Comparison of ENCODE assay signal across 25 cellular contexts in genomic region chr10:91171485-91171884, GRCh38. TPM values are rescaled to one million over a fixed set of nuclear protein-coding genes. Genes with fewer than 3 reads are reported as not detected.
DNase-seq lines count a peak whose midpoint lies in the region; ATAC-seq and TF ChIP-seq lines count a peak whose summit lies in the region.
"Had no signal": no experiment of that assay in that cellular context is flagged by ENCODE, and none has a peak within 500 bp of the region (broad histone marks: within the 10 kb centered on the region; RNA-seq: fewer than 3 reads in every experiment).

No MANE protein-coding gene starts in this region.

- intact Hi-C loops in activated CD8-positive, alpha-beta T cell treated with anti-CD3 and anti-CD28 coated beads for 36 hours (cut with micrococcal nuclease) = no loop called here
- intact Hi-C loops in CD4-positive, alpha-beta memory T cell (cut with micrococcal nuclease) = no loop called here
- intact Hi-C loops in activated T-helper 1 cell treated with anti-CD3 and anti-CD28 coated beads, Interleukin-12 subunit alpha, Interleukin-12 subunit beta, Interleukin-2, Interleukin-4 antibody, amounts not matched to agents 30 ng/mL and 10 ng/mL and 1 ng/mL, durations not matched to agents 14 hours and 24 hours and 36 hours (cut with micrococcal nuclease) = no loop called here
- intact Hi-C loops in naive thymus-derived CD4-positive, alpha-beta T cell (cut with micrococcal nuclease) = no loop called here

- H3K36me3 Mint-ChIP-seq in activated CD8-positive, alpha-beta T cell treated with anti-CD3 and anti-CD28 coated beads for 36 hours (ENCODE audit: low read depth) = peaks cover 52% of the 10 kb centered on the region
- H3K36me3 Mint-ChIP-seq in activated CD8-positive, alpha-beta T cell treated with anti-CD3 and anti-CD28 coated beads, Interleukin-2, amount 10 ng/mL, durations not matched to agents 7 days and 5 days (ENCODE audit: low read depth) = peaks cover 34% of the 10 kb centered on the region
- H3K36me3 Mint-ChIP-seq in CD4-positive, alpha-beta memory T cell = peaks cover 35 to 43% of the 10 kb centered on the region in 2 donors
- peaks cover 27% of the 10 kb centered on the region for H3K36me3 Mint-ChIP-seq in activated T-helper 1 cell treated with anti-CD3 and anti-CD28 coated beads, Interleukin-12 subunit alpha, Interleukin-12 subunit beta, Interleukin-2, Interleukin-4 antibody, amounts not matched to agents 30 ng/mL and 10 ng/mL and 1 ng/mL, durations not matched to agents 14 hours and 24 hours and 36 hours (ENCODE audit: low read depth)
- peaks cover 23 to 71% (median 62%) of the 10 kb centered on the region in 5 donors for H3K36me3 Mint-ChIP-seq in naive thymus-derived CD4-positive, alpha-beta T cell

- peak overlapping the region; percentile 7 for H3K27ac Mint-ChIP-seq in activated CD8-positive, alpha-beta T cell treated with anti-CD3 and anti-CD28 coated beads for 36 hours
- no peak overlapping the region for H3K27ac Mint-ChIP-seq in activated CD8-positive, alpha-beta T cell treated with anti-CD3 and anti-CD28 coated beads, Interleukin-2, amount 10 ng/mL, durations not matched to agents 7 days and 5 days
- peak overlapping the region in 4 of 7 donors; percentile 3 to 12 (median 10) for H3K27ac Mint-ChIP-seq in CD4-positive, alpha-beta memory T cell
- H3K27ac Mint-ChIP-seq in activated T-helper 1 cell treated with anti-CD3 and anti-CD28 coated beads, Interleukin-12 subunit alpha, Interleukin-12 subunit beta, Interleukin-2, Interleukin-4 antibody, amounts not matched to agents 30 ng/mL and 10 ng/mL and 1 ng/mL, durations not matched to agents 14 hours and 24 hours and 36 hours = peak overlapping the region; percentile 30
- H3K27ac Mint-ChIP-seq in naive thymus-derived CD4-positive, alpha-beta T cell = peak overlapping the region in 7 of 9 donors; percentile 7 to 47 (median 27)
- H3K27ac Mint-ChIP-seq: GM23338 had no signal

- no peak overlapping the region for H3K4me3 ChIP-seq in CD4-positive, alpha-beta memory T cell (ENCODE audit: low read length in 2 of 2)
- no peak overlapping the region for H3K4me3 ChIP-seq in naive thymus-derived CD4-positive, alpha-beta T cell (ENCODE audit: low read length)
- H3K4me3 ChIP-seq: GM23338 had no signal

- TF ChIP-seq CTCF in activated CD8-positive, alpha-beta T cell treated with anti-CD3 and anti-CD28 coated beads for 36 hours (IDR thresholded peaks at IDR 0.05) = no peak

- H3K27ac ChIP-seq in CD4-positive, alpha-beta memory T cell (ENCODE audit: low read depth, low read length) = no peak overlapping the region
- no peak overlapping the region for H3K27ac ChIP-seq in naive thymus-derived CD4-positive, alpha-beta T cell (ENCODE audit: low read depth, low read length)

- CTCF ChIA-PET in activated CD8-positive, alpha-beta T cell treated with anti-CD3 and anti-CD28 coated beads for 36 hours (lab: Charles Lee) = interaction anchor here (1.1 to 2.7 kb wide), 3 partner anchors 14 to 165 kb away, joined by 4 to 8 read pairs (median 5); no protein-coding TSS in a partner anchor
- CTCF ChIA-PET in activated CD8-positive, alpha-beta T cell treated with anti-CD3 and anti-CD28 coated beads, Interleukin-2, amount 10 ng/mL, durations not matched to agents 7 days and 5 days (lab: Charles Lee) = no interaction called here
- CTCF ChIA-PET in CD4-positive, alpha-beta memory T cell (lab: Charles Lee; ENCODE audit: partially characterized antibody) = interaction anchor here (1.3 to 1.6 kb wide), 2 partner anchors 20 to 79 kb away, joined by 3 to 4 read pairs; no protein-coding TSS in a partner anchor
- CTCF ChIA-PET in naive thymus-derived CD4-positive, alpha-beta T cell (lab: Charles Lee) = interaction anchor here (0.6 kb wide), 1 partner anchor 1828 kb away, joined by 3 read pairs; no protein-coding TSS in a partner anchor

- H3K9me3 Mint-ChIP-seq in activated CD8-positive, alpha-beta T cell treated with anti-CD3 and anti-CD28 coated beads for 36 hours = peaks cover 32% of the 10 kb centered on the region
- H3K9me3 Mint-ChIP-seq in activated CD8-positive, alpha-beta T cell treated with anti-CD3 and anti-CD28 coated beads, Interleukin-2, amount 10 ng/mL, durations not matched to agents 7 days and 5 days (ENCODE audit: insufficient read depth) = peaks cover 6% of the 10 kb centered on the region
- peaks cover 2 to 25% (median 14%) of the 10 kb centered on the region in 8 donors for H3K9me3 Mint-ChIP-seq in CD4-positive, alpha-beta memory T cell
- H3K9me3 Mint-ChIP-seq in activated T-helper 1 cell treated with anti-CD3 and anti-CD28 coated beads, Interleukin-12 subunit alpha, Interleukin-12 subunit beta, Interleukin-2, Interleukin-4 antibody, amounts not matched to agents 30 ng/mL and 10 ng/mL and 1 ng/mL, durations not matched to agents 14 hours and 24 hours and 36 hours = peaks cover 6% of the 10 kb centered on the region
- peaks cover 12 to 75% (median 21%) of the 10 kb centered on the region in 11 donors for H3K9me3 Mint-ChIP-seq in naive thymus-derived CD4-positive, alpha-beta T cell

- DNase-seq in activated CD8-positive, alpha-beta T cell treated with anti-CD3 and anti-CD28 coated beads for 36 hours = no peak
- no peak for DNase-seq in activated CD8-positive, alpha-beta T cell treated with anti-CD3 and anti-CD28 coated beads, Interleukin-2, amount 10 ng/mL, durations not matched to agents 7 days and 5 days
- DNase-seq in CD4-positive, alpha-beta memory T cell = no peak
- DNase-seq in activated T-helper 1 cell treated with anti-CD3 and anti-CD28 coated beads, Interleukin-12 subunit alpha, Interleukin-12 subunit beta, Interleukin-2, Interleukin-4 antibody, amounts not matched to agents 30 ng/mL and 10 ng/mL and 1 ng/mL, durations not matched to agents 14 hours and 24 hours and 36 hours (ENCODE audit: low spot score) = no peak
- DNase-seq in naive thymus-derived CD4-positive, alpha-beta T cell = no peak
- DNase-seq in NCI-H1092 treated with DMSO at 0.1 percent for 48 hours (lab: John Stamatoyannopoulos, UW) = no peak
- DNase-seq: 8988T; C1 segment of cervical spinal cord; COR-L47; DMS 273 treated with DMSO at 0.1 percent for 48 hours; DMS79 treated with DMSO at 0.1 percent for 48 hours; HCEC 1CT; KBM-7; NCI-H1092; NCI-H146; NCI-H2029 treated with DMSO at 0.1 percent for 48 hours; NCI-H345; NCI-H524; NCI-H774; NK-92 treated with Interleukin-12 subunit alpha and Interleukin-12 subunit beta, amount 100 ng/mL, for 24 hours; SIG-M5; SK-N-SH had no signal

- POLR2A ChIA-PET in activated CD8-positive, alpha-beta T cell treated with anti-CD3 and anti-CD28 coated beads for 36 hours (lab: Charles Lee) = interaction anchor here (1.1 kb wide), 1 partner anchor 269 kb away, joined by 3 read pairs; no protein-coding TSS in a partner anchor
- POLR2A ChIA-PET in activated CD8-positive, alpha-beta T cell treated with anti-CD3 and anti-CD28 coated beads, Interleukin-2, amount 10 ng/mL, durations not matched to agents 7 days and 5 days (lab: Charles Lee) = interaction anchor here (1.7 kb wide), 1 partner anchor 8 kb away, joined by 8 read pairs; no protein-coding TSS in a partner anchor
- POLR2A ChIA-PET in CD4-positive, alpha-beta memory T cell (lab: Charles Lee; ENCODE audit: partially characterized antibody) = interaction anchor here (4.5 kb wide), 1 partner anchor 9 kb away, joined by 24 read pairs; no protein-coding TSS in a partner anchor
- POLR2A ChIA-PET in naive thymus-derived CD4-positive, alpha-beta T cell (lab: Charles Lee) = interaction anchor here (0.7 kb wide), 1 partner anchor 8 kb away, joined by 3 read pairs; no protein-coding TSS in a partner anchor

- H3K36me3 ChIP-seq in CD4-positive, alpha-beta memory T cell (ENCODE audit: insufficient read depth, low read length) = no peaks in the 10 kb centered on the region
- no peaks in the 10 kb centered on the region for H3K36me3 ChIP-seq in naive thymus-derived CD4-positive, alpha-beta T cell (ENCODE audit: control insufficient read depth in 2 of 3, insufficient read depth in 3 of 3, low read length in 3 of 3)

- H3K4me1 Mint-ChIP-seq in activated CD8-positive, alpha-beta T cell treated with anti-CD3 and anti-CD28 coated beads for 36 hours (ENCODE audit: low read depth) = peaks cover 42% of the 10 kb centered on the region
- H3K4me1 Mint-ChIP-seq in activated CD8-positive, alpha-beta T cell treated with anti-CD3 and anti-CD28 coated beads, Interleukin-2, amount 10 ng/mL, durations not matched to agents 7 days and 5 days (ENCODE audit: low read depth) = peaks cover 2% of the 10 kb centered on the region
- peaks cover 38 to 80% (median 60%) of the 10 kb centered on the region in 4 donors for H3K4me1 Mint-ChIP-seq in CD4-positive, alpha-beta memory T cell
- peaks cover 41% of the 10 kb centered on the region for H3K4me1 Mint-ChIP-seq in activated T-helper 1 cell treated with anti-CD3 and anti-CD28 coated beads, Interleukin-12 subunit alpha, Interleukin-12 subunit beta, Interleukin-2, Interleukin-4 antibody, amounts not matched to agents 30 ng/mL and 10 ng/mL and 1 ng/mL, durations not matched to agents 14 hours and 24 hours and 36 hours (ENCODE audit: low read depth)
- H3K4me1 Mint-ChIP-seq in naive thymus-derived CD4-positive, alpha-beta T cell = peaks cover 21 to 65% (median 60%) of the 10 kb centered on the region in 7 donors
- H3K4me1 Mint-ChIP-seq: GM23338 had no signal

- H3K27me3 ChIP-seq in CD4-positive, alpha-beta memory T cell (ENCODE audit: insufficient read depth, low read length) = no peaks in the 10 kb centered on the region
- no peaks in the 10 kb centered on the region for H3K27me3 ChIP-seq in naive thymus-derived CD4-positive, alpha-beta T cell (ENCODE audit: control insufficient read depth in 2 of 2, insufficient read depth in 2 of 2, low read length in 2 of 2)

- H3K4me3 Mint-ChIP-seq in activated CD8-positive, alpha-beta T cell treated with anti-CD3 and anti-CD28 coated beads for 36 hours = no peak overlapping the region
- no peak overlapping the region for H3K4me3 Mint-ChIP-seq in activated CD8-positive, alpha-beta T cell treated with anti-CD3 and anti-CD28 coated beads, Interleukin-2, amount 10 ng/mL, durations not matched to agents 7 days and 5 days
- H3K4me3 Mint-ChIP-seq in CD4-positive, alpha-beta memory T cell = peak overlapping the region in 3 of 8 donors; percentile 5 to 46 (median 18)
- no peak overlapping the region for H3K4me3 Mint-ChIP-seq in activated T-helper 1 cell treated with anti-CD3 and anti-CD28 coated beads, Interleukin-12 subunit alpha, Interleukin-12 subunit beta, Interleukin-2, Interleukin-4 antibody, amounts not matched to agents 30 ng/mL and 10 ng/mL and 1 ng/mL, durations not matched to agents 14 hours and 24 hours and 36 hours
- peak overlapping the region in 4 of 10 donors; percentile 1 to 22 (median 12) for H3K4me3 Mint-ChIP-seq in naive thymus-derived CD4-positive, alpha-beta T cell
- H3K4me3 Mint-ChIP-seq: GM23338 had no signal

- no peaks in the 10 kb centered on the region for H3K9me3 ChIP-seq in CD4-positive, alpha-beta memory T cell (ENCODE audit: control insufficient read depth in 1 of 2, low read length in 2 of 2)
- peaks cover 0 to 13% (median 0%) of the 10 kb centered on the region in 3 experiments for H3K9me3 ChIP-seq in naive thymus-derived CD4-positive, alpha-beta T cell (ENCODE audit: control insufficient read depth in 2 of 3, low read length in 3 of 3)

- H3K27me3 Mint-ChIP-seq in activated CD8-positive, alpha-beta T cell treated with anti-CD3 and anti-CD28 coated beads for 36 hours = no peaks in the 10 kb centered on the region
- no peaks in the 10 kb centered on the region for H3K27me3 Mint-ChIP-seq in activated CD8-positive, alpha-beta T cell treated with anti-CD3 and anti-CD28 coated beads, Interleukin-2, amount 10 ng/mL, durations not matched to agents 7 days and 5 days (ENCODE audit: low read depth)
- H3K27me3 Mint-ChIP-seq in CD4-positive, alpha-beta memory T cell = no peaks in the 10 kb centered on the region
- no peaks in the 10 kb centered on the region for H3K27me3 Mint-ChIP-seq in activated T-helper 1 cell treated with anti-CD3 and anti-CD28 coated beads, Interleukin-12 subunit alpha, Interleukin-12 subunit beta, Interleukin-2, Interleukin-4 antibody, amounts not matched to agents 30 ng/mL and 10 ng/mL and 1 ng/mL, durations not matched to agents 14 hours and 24 hours and 36 hours (ENCODE audit: insufficient read depth)
- H3K27me3 Mint-ChIP-seq in naive thymus-derived CD4-positive, alpha-beta T cell = no peaks in the 10 kb centered on the region

- ATAC-seq in activated CD8-positive, alpha-beta T cell treated with anti-CD3 and anti-CD28 coated beads for 36 hours = no peak
- ATAC-seq in activated CD8-positive, alpha-beta T cell treated with anti-CD3 and anti-CD28 coated beads, Interleukin-2, amount 10 ng/mL, durations not matched to agents 7 days and 5 days = no peak
- ATAC-seq in naive thymus-derived CD4-positive, alpha-beta T cell = no peak
- ATAC-seq in HG03521 (IDR thresholded peaks at IDR 0.05; ENCODE audit: unreplicated experiment) (no peak), GM21786 (IDR thresholded peaks at IDR 0.05; ENCODE audit: unreplicated experiment) (no peak)
- ATAC-seq: GM23338 had no signal

- peaks cover 35% of the 10 kb centered on the region for H3K4me1 ChIP-seq in CD4-positive, alpha-beta memory T cell (ENCODE audit: insufficient read depth, low read length)
- H3K4me1 ChIP-seq in naive thymus-derived CD4-positive, alpha-beta T cell (ENCODE audit: control insufficient read depth in 2 of 2, insufficient read depth in 2 of 2, low read length in 2 of 2) = no peaks in the 10 kb centered on the region

RNA-seq across cellular contexts. Expression of gene PCGF5, which starts 49.0 kb away (rescaled TPM):
- total RNA-seq in activated CD8-positive, alpha-beta T cell treated with anti-CD3 and anti-CD28 coated beads for 36 hours = 10 to 100 TPM; 34.8 to 36.9 TPM
- total RNA-seq in activated CD8-positive, alpha-beta T cell treated with anti-CD3 and anti-CD28 coated beads, Interleukin-2, amount 10 ng/mL, durations not matched to agents 7 days and 5 days = 10 to 100 TPM; 46.2 to 46.7 TPM
- 10 to 100 TPM; 51.0 to 52.9 TPM for total RNA-seq in CD4-positive, alpha-beta memory T cell
- 10 to 100 TPM; 81.5 to 84.2 TPM for polyA plus RNA-seq in CD4-positive, alpha-beta memory T cell
- total RNA-seq in activated T-helper 1 cell treated with anti-CD3 and anti-CD28 coated beads, Interleukin-12 subunit alpha, Interleukin-12 subunit beta, Interleukin-2, Interleukin-4 antibody, amounts not matched to agents 30 ng/mL and 10 ng/mL and 1 ng/mL, durations not matched to agents 14 hours and 24 hours and 36 hours = 51.7 TPM in 2 replicates
- total RNA-seq in naive thymus-derived CD4-positive, alpha-beta T cell = 10 to 100 TPM; 41.2 to 62.3 (median 57.4) TPM
- 10 to 100 TPM; 56.8 to 69.9 TPM for polyA plus RNA-seq in naive thymus-derived CD4-positive, alpha-beta T cell
